In the genomic region with DNA sequence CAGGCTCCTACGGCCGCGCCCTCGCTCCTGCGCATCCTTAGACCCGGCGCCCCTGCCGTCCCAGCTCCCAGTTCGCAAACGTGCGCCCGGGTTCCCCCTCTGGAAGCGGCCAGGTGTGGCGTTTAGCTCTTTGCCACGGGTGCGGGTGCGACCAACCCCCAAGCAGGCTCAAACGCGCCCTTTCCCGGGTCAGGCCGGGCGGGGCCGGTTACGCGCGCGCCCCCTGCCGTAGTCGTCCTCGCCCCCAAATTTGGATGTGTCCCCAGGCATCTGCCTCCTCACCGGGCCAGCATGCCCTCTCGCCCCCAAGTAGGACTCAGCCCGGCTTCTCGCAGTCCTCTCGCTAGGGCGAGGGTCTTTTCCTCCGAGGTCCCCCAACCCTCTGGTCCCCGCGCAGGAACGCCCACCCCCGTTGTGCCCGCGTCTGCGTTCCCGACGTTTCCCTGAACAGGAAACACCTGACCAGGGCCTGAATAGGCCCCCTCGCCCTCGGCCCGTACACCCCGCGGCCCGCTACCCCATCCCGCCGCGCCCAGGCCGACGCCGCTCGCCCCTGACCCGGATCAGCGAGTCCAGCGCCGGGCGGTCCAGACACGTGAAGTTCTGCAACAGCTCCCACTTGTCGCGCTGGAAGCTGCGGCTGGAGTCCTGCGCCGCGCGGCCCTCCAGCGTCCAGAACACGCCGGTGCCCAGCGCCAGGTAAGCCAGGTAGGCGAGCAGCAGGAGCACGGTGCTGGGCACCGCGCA, we compare ENCODE assay signal across 13 cellular contexts. TPM values are rescaled to one million over a fixed set of nuclear protein-coding genes. Genes with fewer than 3 reads are reported as not detected.
DNase-seq lines count a peak whose midpoint lies in the region; ATAC-seq and TF ChIP-seq lines count a peak whose summit lies in the region.
"Had no signal": no experiment of that assay in that cellular context is flagged by ENCODE, and none has a peak within 500 bp of the region (broad histone marks: within the 10 kb centered on the region; RNA-seq: fewer than 3 reads in every experiment).

No MANE protein-coding gene starts in this region.

- peaks cover 2% of the 10 kb centered on the region for H3K4me1 Mint-ChIP-seq in activated naive CD8-positive, alpha-beta T cell (ENCODE audit: low read depth)

- TF ChIP-seq CTCF in OCI-LY7 (conservative IDR thresholded peaks at IDR 0.05; ENCODE audit: low read length) = no peak

- H3K4me3 ChIP-seq in OCI-LY7 (ENCODE audit: low read depth, low read length, poor library complexity, severe bottlenecking) = no peak overlapping the region

- DNase-seq in NCI-H1417 (lab: John Stamatoyannopoulos, UW) (peak in 2 of 3 experiments; percentile 35 to 51), NCI-H1417 treated with DMSO at 0.1 percent for 48 hours (lab: John Stamatoyannopoulos, UW) (no peak), iPS-NIHi11 (ENCODE audit: low spot score) (peak; percentile 63), NCI-H2196 (lab: John Stamatoyannopoulos, UW; ENCODE audit: unreplicated experiment) (no peak), OCI-LY7 (ENCODE audit: low spot score) (no peak)
- DNase-seq in stimulated activated naive CD8-positive, alpha-beta T cell treated with anti-CD3 and anti-CD28 coated beads, Interleukin-15, Interleukin-2, amounts not matched to agents 100 U/mL and 50 U/mL, for 24 hours = peak; percentile 16
- DNase-seq in activated CD8-positive, alpha-beta memory T cell treated with anti-CD3 and anti-CD28 coated beads, Interleukin-2, amount 50 U/mL, for 48 hours = no peak
- DNase-seq: effector memory CD4-positive, alpha-beta T cell; NCI-H2029 treated with DMSO at 0.1 percent for 48 hours had no signal

- no peaks in the 10 kb centered on the region for H3K9me2 ChIP-seq in OCI-LY7 (ENCODE audit: insufficient read depth, low read length)

- no peak overlapping the region for H3K4me2 ChIP-seq in OCI-LY7 (ENCODE audit: low read length)

- peaks cover 18% of the 10 kb centered on the region for H3K27me3 Mint-ChIP-seq in activated naive CD8-positive, alpha-beta T cell

- peak overlapping the region; percentile 27 for H3K4me3 Mint-ChIP-seq in activated naive CD8-positive, alpha-beta T cell
- H3K4me3 Mint-ChIP-seq: activated T-helper 1 cell treated with anti-CD3 and anti-CD28 coated beads, Interleukin-12 subunit alpha, Interleukin-12 subunit beta, Interleukin-2, Interleukin-4 antibody, amounts not matched to agents 30 ng/mL and 10 ng/mL and 1 ng/mL, durations not matched to agents 14 hours and 24 hours and 36 hours had no signal

- H3K27ac ChIP-seq in OCI-LY7 (ENCODE audit: low read depth, low read length, poor library complexity, severe bottlenecking) = no peak overlapping the region

- ATAC-seq in stimulated activated naive CD8-positive, alpha-beta T cell treated with anti-CD3 and anti-CD28 coated beads, Interleukin-15, Interleukin-2, amounts not matched to agents 100 U/mL and 50 U/mL, for 24 hours = no peak

- H3K36me3 Mint-ChIP-seq in activated naive CD8-positive, alpha-beta T cell = no peaks in the 10 kb centered on the region

- H4K20me1 ChIP-seq in OCI-LY7 (ENCODE audit: insufficient read depth, low read length) = no peaks in the 10 kb centered on the region

- no peaks in the 10 kb centered on the region for H3K9me3 ChIP-seq in OCI-LY7 (ENCODE audit: low read length)

- no peaks in the 10 kb centered on the region for H3K79me2 ChIP-seq in OCI-LY7 (ENCODE audit: insufficient read depth, low read depth, low read length)

- CTCF ChIA-PET in OCI-LY7 (lab: Charles Lee; ENCODE audit: unreplicated experiment) = no interaction called here

- POLR2A ChIA-PET in OCI-LY7 (lab: Charles Lee) = no interaction called here

- no peak overlapping the region for H3K27ac Mint-ChIP-seq in activated naive CD8-positive, alpha-beta T cell
- H3K27ac Mint-ChIP-seq: activated T-helper 1 cell treated with anti-CD3 and anti-CD28 coated beads, Interleukin-12 subunit alpha, Interleukin-12 subunit beta, Interleukin-2, Interleukin-4 antibody, amounts not matched to agents 30 ng/mL and 10 ng/mL and 1 ng/mL, durations not matched to agents 14 hours and 24 hours and 36 hours had no signal

- H3K36me3 ChIP-seq in OCI-LY7 (ENCODE audit: insufficient read depth, low read length) = no peaks in the 10 kb centered on the region

- no peaks in the 10 kb centered on the region for H3K9me3 Mint-ChIP-seq in activated naive CD8-positive, alpha-beta T cell (ENCODE audit: low read depth)
- H3K9me3 Mint-ChIP-seq: activated T-helper 1 cell treated with anti-CD3 and anti-CD28 coated beads, Interleukin-12 subunit alpha, Interleukin-12 subunit beta, Interleukin-2, Interleukin-4 antibody, amounts not matched to agents 30 ng/mL and 10 ng/mL and 1 ng/mL, durations not matched to agents 14 hours and 24 hours and 36 hours had no signal

- no TSS peak for BruUV-seq in OCI-LY7 (replicated peaks; lab: Mats Ljungman, UMichigan)

- intact Hi-C loops in OCI-LY7 (cut with micrococcal nuclease; ENCODE audit: unreplicated experiment) = loop anchor here (10.0 kb wide), 1 partner anchor 319 kb away; no protein-coding TSS in a partner anchor

- H2AFZ ChIP-seq in OCI-LY7 (ENCODE audit: low read length) = no peak overlapping the region

- no peaks in the 10 kb centered on the region for H3K4me1 ChIP-seq in OCI-LY7 (ENCODE audit: insufficient read depth, low read length, poor library complexity, severe bottlenecking)

RNA-seq across cellular contexts. Expression of a gene that starts 0.5 kb away (rescaled TPM):
- not detected in 2 replicates for total RNA-seq in OCI-LY7 (2014; rRNA removed; shearing (Covaris generic))
- total RNA-seq in OCI-LY7 (2022) = not detected in 2 replicates
- total RNA-seq: A673; activated T-helper 1 cell treated with anti-CD3 and anti-CD28 coated beads, Interleukin-12 subunit alpha, Interleukin-12 subunit beta, Interleukin-2, Interleukin-4 antibody, amounts not matched to agents 30 ng/mL and 10 ng/mL and 1 ng/mL, durations not matched to agents 14 hours and 24 hours and 36 hours; kidney epithelial cell had no signal

RNA-seq across cellular contexts. Expression of a gene that starts 8.8 kb away (rescaled TPM):
- not detected in 2 replicates for total RNA-seq in OCI-LY7 (2014; rRNA removed; shearing (Covaris generic))
- total RNA-seq in OCI-LY7 (2022) = not detected in 2 replicates
- total RNA-seq: A673; activated T-helper 1 cell treated with anti-CD3 and anti-CD28 coated beads, Interleukin-12 subunit alpha, Interleukin-12 subunit beta, Interleukin-2, Interleukin-4 antibody, amounts not matched to agents 30 ng/mL and 10 ng/mL and 1 ng/mL, durations not matched to agents 14 hours and 24 hours and 36 hours; kidney epithelial cell had no signal

Comparison
In these comparisons a context has a peak if more than half of its experiments do, and no peak if none do; other contexts are left out.
1. DNase-seq: peak in NCI-H1417 (2 of 3), iPS-NIHi11 (single experiment) and stimulated activated naive CD8-positive, alpha-beta T cell treated with anti-CD3 and anti-CD28 coated beads, Interleukin-15, Interleukin-2, amounts not matched to agents 100 U/mL and 50 U/mL, for 24 hours (single experiment); none in NCI-H1417 treated with DMSO at 0.1 percent for 48 hours (single experiment), NCI-H2196 (single experiment), activated CD8-positive, alpha-beta memory T cell treated with anti-CD3 and anti-CD28 coated beads, Interleukin-2, amount 50 U/mL, for 48 hours (single experiment) and OCI-LY7 (single experiment).